Comparison of ENCODE assay signal across 1 cellular context in genomic region chr9:81689093-81689342, GRCh38.
TF ChIP-seq lines count a peak whose summit lies in the region.

No MANE protein-coding gene starts in this region.

TF ChIP-seq in H1, 55 proteins besides CTCF, POLR2A, EP300 and RAD21:
- TF ChIP-seq ASH2L (IDR thresholded peaks at IDR 0.05; ENCODE audit: low read length) = peak; percentile 58
- peak; percentile 50 for TF ChIP-seq KDM4A (IDR thresholded peaks at IDR 0.05; ENCODE audit: low read depth, low read length, severe bottlenecking)
